In the genomic region with DNA sequence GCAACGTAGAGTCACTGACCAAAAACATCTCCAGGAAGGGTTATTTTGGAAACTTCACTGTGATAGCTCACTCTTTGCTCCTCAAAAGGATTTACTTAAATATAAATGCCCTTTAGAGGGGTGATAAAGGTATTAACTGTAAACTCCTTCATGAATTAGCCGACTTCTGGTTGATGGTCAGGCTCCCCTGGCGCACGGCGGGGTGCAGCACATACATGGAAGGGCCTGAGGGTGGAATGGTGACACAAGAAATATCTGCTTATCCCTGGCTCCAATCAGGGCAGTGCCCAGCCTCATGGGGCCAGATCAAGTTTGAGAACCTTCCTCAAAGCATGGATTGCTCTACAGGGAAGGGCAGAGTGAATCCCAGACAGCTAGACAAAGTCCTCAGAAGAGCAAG, we compare ENCODE assay signal across 1 cellular context.
TF ChIP-seq lines count a peak whose summit lies in the region.

No MANE protein-coding gene starts in this region.

TF ChIP-seq in GM23338, 12 proteins besides CTCF, POLR2A, EP300 and RAD21 (continued from another document):
- TF ChIP-seq EZH2 (IDR thresholded peaks at IDR 0.05; ENCODE audit: low read depth, unreplicated experiment): no peak
- TF ChIP-seq CREB1 (CRISPR knock-in tag; IDR thresholded peaks at IDR 0.05; ENCODE audit: low read depth): no peak
